1 cellular context compared by ENCODE assay signal in the genomic region with DNA sequence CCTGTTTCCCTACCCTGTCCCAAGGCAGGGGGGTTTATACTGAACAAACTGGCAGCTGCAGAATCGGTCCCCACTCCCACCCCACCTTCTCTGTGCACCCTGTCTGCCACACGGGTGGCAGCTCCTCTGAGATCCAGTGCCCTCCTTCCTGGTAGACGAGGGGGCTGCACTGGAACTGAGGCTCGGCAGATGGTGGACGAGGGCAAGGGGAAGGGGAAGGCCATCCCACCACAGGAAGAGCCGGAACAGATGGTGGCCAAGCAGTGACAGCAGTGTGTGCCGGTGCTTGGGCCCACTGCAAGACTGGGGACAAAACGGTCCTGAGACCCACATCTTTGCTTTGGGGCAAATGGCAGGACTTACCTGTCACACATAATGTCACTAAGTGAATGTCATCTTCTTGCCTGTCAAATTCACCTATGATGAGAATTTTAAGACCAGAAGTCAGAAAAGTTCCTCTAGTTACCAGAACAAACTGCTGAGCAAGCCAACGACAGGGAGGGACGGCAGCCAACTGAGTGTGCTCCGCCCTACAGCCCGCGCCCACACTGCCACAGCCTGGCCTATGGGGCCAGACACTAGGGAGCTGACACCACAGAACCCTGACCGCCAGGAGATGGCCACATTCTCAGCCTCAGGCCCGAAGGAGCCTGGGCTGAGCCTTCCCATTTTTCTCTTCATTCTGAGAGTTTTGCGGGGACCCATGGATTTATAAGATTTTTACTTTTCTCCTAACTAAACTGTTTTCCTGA.
TF ChIP-seq lines count a peak whose summit lies in the region.

No MANE protein-coding gene starts in this region.

TF ChIP-seq in HepG2, 621 proteins besides CTCF, POLR2A, EP300 and RAD21 (continued from another document and continues in another):
- TF ChIP-seq THRA (CRISPR knock-in tag; IDR thresholded peaks at IDR 0.05; ENCODE audit: borderline replicate concordance), result no peak
- TF ChIP-seq ZNF317 (CRISPR knock-in tag; IDR thresholded peaks at IDR 0.05), result no peak
- TF ChIP-seq NFYB (CRISPR knock-in tag; IDR thresholded peaks at IDR 0.05), result no peak
- no peak for TF ChIP-seq ZNF30 (CRISPR knock-in tag; IDR thresholded peaks at IDR 0.05)
- no peak for TF ChIP-seq NFE2L2 (IDR thresholded peaks at IDR 0.05; ENCODE audit: low read length)
- TF ChIP-seq ZBTB33 (CRISPR knock-in tag; IDR thresholded peaks at IDR 0.05), result peak; percentile 88
- TF ChIP-seq, protein P1, sequence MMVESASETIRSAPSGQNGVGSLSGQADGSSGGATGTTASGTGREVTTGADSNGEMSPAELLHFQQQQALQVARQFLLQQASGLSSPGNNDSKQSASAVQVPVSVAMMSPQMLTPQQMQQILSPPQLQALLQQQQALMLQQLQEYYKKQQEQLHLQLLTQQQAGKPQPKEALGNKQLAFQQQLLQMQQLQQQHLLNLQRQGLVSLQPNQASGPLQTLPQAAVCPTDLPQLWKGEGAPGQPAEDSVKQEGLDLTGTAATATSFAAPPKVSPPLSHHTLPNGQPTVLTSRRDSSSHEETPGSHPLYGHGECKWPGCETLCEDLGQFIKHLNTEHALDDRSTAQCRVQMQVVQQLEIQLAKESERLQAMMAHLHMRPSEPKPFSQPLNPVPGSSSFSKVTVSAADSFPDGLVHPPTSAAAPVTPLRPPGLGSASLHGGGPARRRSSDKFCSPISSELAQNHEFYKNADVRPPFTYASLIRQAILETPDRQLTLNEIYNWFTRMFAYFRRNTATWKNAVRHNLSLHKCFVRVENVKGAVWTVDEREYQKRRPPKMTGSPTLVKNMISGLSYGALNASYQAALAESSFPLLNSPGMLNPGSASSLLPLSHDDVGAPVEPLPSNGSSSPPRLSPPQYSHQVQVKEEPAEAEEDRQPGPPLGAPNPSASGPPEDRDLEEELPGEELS (CRISPR knock-in tag; IDR thresholded peaks at IDR 0.05), result no peak
- 0 out of 2 replicates have a peak, but pooled peaks have one; percentile 37 for TF ChIP-seq ZNF501 (CRISPR knock-in tag; IDR thresholded peaks at IDR 0.05)
- TF ChIP-seq ZNF577 (CRISPR knock-in tag; IDR thresholded peaks at IDR 0.05; ENCODE audit: borderline replicate concordance, low read depth), result no peak
- TF ChIP-seq, protein P2, sequence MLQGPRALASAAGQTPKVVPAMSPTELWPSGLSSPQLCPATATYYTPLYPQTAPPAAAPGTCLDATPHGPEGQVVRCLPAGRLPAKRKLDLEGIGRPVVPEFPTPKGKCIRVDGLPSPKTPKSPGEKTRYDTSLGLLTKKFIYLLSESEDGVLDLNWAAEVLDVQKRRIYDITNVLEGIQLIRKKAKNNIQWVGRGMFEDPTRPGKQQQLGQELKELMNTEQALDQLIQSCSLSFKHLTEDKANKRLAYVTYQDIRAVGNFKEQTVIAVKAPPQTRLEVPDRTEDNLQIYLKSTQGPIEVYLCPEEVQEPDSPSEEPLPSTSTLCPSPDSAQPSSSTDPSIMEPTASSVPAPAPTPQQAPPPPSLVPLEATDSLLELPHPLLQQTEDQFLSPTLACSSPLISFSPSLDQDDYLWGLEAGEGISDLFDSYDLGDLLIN (CRISPR knock-in tag; IDR thresholded peaks at IDR 0.05; ENCODE audit: borderline replicate concordance), result no peak
- TF ChIP-seq, protein P3, sequence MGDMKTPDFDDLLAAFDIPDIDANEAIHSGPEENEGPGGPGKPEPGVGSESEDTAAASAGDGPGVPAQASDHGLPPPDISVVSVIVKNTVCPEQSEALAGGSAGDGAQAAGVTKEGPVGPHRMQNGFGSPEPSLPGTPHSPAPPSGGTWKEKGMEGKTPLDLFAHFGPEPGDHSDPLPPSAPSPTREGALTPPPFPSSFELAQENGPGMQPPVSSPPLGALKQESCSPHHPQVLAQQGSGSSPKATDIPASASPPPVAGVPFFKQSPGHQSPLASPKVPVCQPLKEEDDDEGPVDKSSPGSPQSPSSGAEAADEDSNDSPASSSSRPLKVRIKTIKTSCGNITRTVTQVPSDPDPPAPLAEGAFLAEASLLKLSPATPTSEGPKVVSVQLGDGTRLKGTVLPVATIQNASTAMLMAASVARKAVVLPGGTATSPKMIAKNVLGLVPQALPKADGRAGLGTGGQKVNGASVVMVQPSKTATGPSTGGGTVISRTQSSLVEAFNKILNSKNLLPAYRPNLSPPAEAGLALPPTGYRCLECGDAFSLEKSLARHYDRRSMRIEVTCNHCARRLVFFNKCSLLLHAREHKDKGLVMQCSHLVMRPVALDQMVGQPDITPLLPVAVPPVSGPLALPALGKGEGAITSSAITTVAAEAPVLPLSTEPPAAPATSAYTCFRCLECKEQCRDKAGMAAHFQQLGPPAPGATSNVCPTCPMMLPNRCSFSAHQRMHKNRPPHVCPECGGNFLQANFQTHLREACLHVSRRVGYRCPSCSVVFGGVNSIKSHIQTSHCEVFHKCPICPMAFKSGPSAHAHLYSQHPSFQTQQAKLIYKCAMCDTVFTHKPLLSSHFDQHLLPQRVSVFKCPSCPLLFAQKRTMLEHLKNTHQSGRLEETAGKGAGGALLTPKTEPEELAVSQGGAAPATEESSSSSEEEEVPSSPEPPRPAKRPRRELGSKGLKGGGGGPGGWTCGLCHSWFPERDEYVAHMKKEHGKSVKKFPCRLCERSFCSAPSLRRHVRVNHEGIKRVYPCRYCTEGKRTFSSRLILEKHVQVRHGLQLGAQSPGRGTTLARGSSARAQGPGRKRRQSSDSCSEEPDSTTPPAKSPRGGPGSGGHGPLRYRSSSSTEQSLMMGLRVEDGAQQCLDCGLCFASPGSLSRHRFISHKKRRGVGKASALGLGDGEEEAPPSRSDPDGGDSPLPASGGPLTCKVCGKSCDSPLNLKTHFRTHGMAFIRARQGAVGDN (CRISPR knock-in tag; IDR thresholded peaks at IDR 0.05), result peak; percentile 50
- no peak for TF ChIP-seq PRPF4 (IDR thresholded peaks at IDR 0.05; ENCODE audit: low read depth, low read length, poor library complexity, severe bottlenecking)
- no peak for TF ChIP-seq DR1 (CRISPR knock-in tag; IDR thresholded peaks at IDR 0.05)
- TF ChIP-seq BORCS8-MEF2B (CRISPR knock-in tag; IDR thresholded peaks at IDR 0.05), result no peak
- TF ChIP-seq, protein P4, sequence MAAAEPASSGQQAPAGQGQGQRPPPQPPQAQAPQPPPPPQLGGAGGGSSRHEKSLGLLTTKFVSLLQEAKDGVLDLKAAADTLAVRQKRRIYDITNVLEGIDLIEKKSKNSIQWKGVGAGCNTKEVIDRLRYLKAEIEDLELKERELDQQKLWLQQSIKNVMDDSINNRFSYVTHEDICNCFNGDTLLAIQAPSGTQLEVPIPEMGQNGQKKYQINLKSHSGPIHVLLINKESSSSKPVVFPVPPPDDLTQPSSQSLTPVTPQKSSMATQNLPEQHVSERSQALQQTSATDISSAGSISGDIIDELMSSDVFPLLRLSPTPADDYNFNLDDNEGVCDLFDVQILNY (CRISPR knock-in tag; conservative IDR thresholded peaks at IDR 0.05), result no peak
- TF ChIP-seq ZNF619 (CRISPR knock-in tag; IDR thresholded peaks at IDR 0.05), result no peak
- no peak for TF ChIP-seq ZFX (CRISPR knock-in tag; IDR thresholded peaks at IDR 0.05; ENCODE audit: low read depth)
- TF ChIP-seq, protein P5, sequence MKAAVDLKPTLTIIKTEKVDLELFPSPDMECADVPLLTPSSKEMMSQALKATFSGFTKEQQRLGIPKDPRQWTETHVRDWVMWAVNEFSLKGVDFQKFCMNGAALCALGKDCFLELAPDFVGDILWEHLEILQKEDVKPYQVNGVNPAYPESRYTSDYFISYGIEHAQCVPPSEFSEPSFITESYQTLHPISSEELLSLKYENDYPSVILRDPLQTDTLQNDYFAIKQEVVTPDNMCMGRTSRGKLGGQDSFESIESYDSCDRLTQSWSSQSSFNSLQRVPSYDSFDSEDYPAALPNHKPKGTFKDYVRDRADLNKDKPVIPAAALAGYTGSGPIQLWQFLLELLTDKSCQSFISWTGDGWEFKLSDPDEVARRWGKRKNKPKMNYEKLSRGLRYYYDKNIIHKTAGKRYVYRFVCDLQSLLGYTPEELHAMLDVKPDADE (CRISPR knock-in tag; IDR thresholded peaks at IDR 0.05), result no peak
- TF ChIP-seq ZNF234 (CRISPR knock-in tag; conservative IDR thresholded peaks at IDR 0.05), result no peak
- no peak for TF ChIP-seq ZNF598 (CRISPR knock-in tag; IDR thresholded peaks at IDR 0.05; ENCODE audit: borderline replicate concordance)
- no peak for TF ChIP-seq GATAD1 (CRISPR knock-in tag; IDR thresholded peaks at IDR 0.05)
- TF ChIP-seq MYC (CRISPR knock-in tag; IDR thresholded peaks at IDR 0.05; ENCODE audit: borderline replicate concordance), result no peak
- TF ChIP-seq RELA (CRISPR knock-in tag; IDR thresholded peaks at IDR 0.05), result no peak
- TF ChIP-seq, protein P6, sequence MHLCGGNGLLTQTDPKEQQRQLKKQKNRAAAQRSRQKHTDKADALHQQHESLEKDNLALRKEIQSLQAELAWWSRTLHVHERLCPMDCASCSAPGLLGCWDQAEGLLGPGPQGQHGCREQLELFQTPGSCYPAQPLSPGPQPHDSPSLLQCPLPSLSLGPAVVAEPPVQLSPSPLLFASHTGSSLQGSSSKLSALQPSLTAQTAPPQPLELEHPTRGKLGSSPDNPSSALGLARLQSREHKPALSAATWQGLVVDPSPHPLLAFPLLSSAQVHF (CRISPR knock-in tag; IDR thresholded peaks at IDR 0.05), result no peak
- TF ChIP-seq SCMH1 (CRISPR knock-in tag; IDR thresholded peaks at IDR 0.05; ENCODE audit: borderline replicate concordance), result no peak
- no peak for TF ChIP-seq CBFB (CRISPR knock-in tag; IDR thresholded peaks at IDR 0.05)
- TF ChIP-seq REPIN1 (CRISPR knock-in tag; IDR thresholded peaks at IDR 0.05; ENCODE audit: borderline replicate concordance, low read depth), result no peak
- no peak for TF ChIP-seq TRAFD1 (CRISPR knock-in tag; IDR thresholded peaks at IDR 0.05; ENCODE audit: borderline replicate concordance)
- peak; percentile 30; the same call in 1 of the 2 replicates for TF ChIP-seq ZSCAN21 (CRISPR knock-in tag; IDR thresholded peaks at IDR 0.05; ENCODE audit: borderline replicate concordance)
- no peak for TF ChIP-seq SP140L (CRISPR knock-in tag; IDR thresholded peaks at IDR 0.05; ENCODE audit: borderline replicate concordance)
- no peak for TF ChIP-seq SNRNP70 (IDR thresholded peaks at IDR 0.05; ENCODE audit: low read depth, low read length)
- TF ChIP-seq ZBTB38 (CRISPR knock-in tag; IDR thresholded peaks at IDR 0.05), result peak; percentile 65; the same call in 1 of the 2 replicates
- no peak for TF ChIP-seq RARA (CRISPR knock-in tag; IDR thresholded peaks at IDR 0.05)
- no peak for TF ChIP-seq SATB2 (CRISPR knock-in tag; IDR thresholded peaks at IDR 0.05)
- no peak for TF ChIP-seq CREM (IDR thresholded peaks at IDR 0.05)
- TF ChIP-seq CREM (CRISPR knock-in tag; IDR thresholded peaks at IDR 0.05), result no peak
- peak; percentile 84 for TF ChIP-seq AGO2 (optimal IDR thresholded peaks at IDR 0.05; ENCODE audit: low read depth, low read length)
